19 cellular contexts compared by ENCODE assay signal in genomic region chr11:75518204-75518549, GRCh38.
"Had no signal": no experiment of that assay in that cellular context is flagged by ENCODE, and none has a peak within 500 bp of the region (broad histone marks: within the 10 kb centered on the region; RNA-seq: fewer than 3 reads in every experiment).

No MANE protein-coding gene starts in this region.

- H3K9me3 Mint-ChIP-seq: activated CD4-positive, alpha-beta memory T cell treated with anti-CD3 and anti-CD28 coated beads, Interleukin-2, amount 10 ng/mL, durations not matched to agents 7 days and 5 days; activated naive CD8-positive, alpha-beta T cell treated with anti-CD3 and anti-CD28 coated beads, Interleukin-2, amount 10 ng/mL, durations not matched to agents 7 days and 5 days; activated T-helper 2 cell treated with anti-CD3 and anti-CD28 coated beads, Interferon-gamma antibody, Interleukin-2, Interleukin-4, amounts not matched to agents 10 μg/mL and 5 μg/mL and 100 μg/mL, durations not matched to agents 14 hours and 24 hours and 36 hours; stimulated activated naive CD8-positive, alpha-beta T cell treated with anti-CD3 and anti-CD28 coated beads, Interleukin-15, Interleukin-2, amounts not matched to agents 100 ng/mL and 50 ng/mL, for 24 hours had no signal

- FAIRE-seq: colon, endometrium, frontal cortex had no signal

- H3K4me3 Mint-ChIP-seq: activated CD4-positive, alpha-beta memory T cell treated with anti-CD3 and anti-CD28 coated beads, Interleukin-2, amount 10 ng/mL, durations not matched to agents 7 days and 5 days; activated CD4-positive, alpha-beta T cell treated with anti-CD3 and anti-CD28 coated beads for 36 hours; activated naive CD8-positive, alpha-beta T cell treated with anti-CD3 and anti-CD28 coated beads, Interleukin-2, amount 10 ng/mL, durations not matched to agents 7 days and 5 days; stimulated activated naive CD8-positive, alpha-beta T cell treated with anti-CD3 and anti-CD28 coated beads, Interleukin-15, Interleukin-2, amounts not matched to agents 100 ng/mL and 50 ng/mL, for 24 hours had no signal

- H3K36me3 ChIP-seq: left lung, suprapubic skin, transverse colon, uterus had no signal

- DNase-seq: activated CD4-positive, alpha-beta memory T cell treated with anti-CD3 and anti-CD28 coated beads, Interleukin-2, amount 10 ng/mL, durations not matched to agents 7 days and 5 days; activated CD4-positive, alpha-beta T cell treated with anti-CD3 and anti-CD28 coated beads for 36 hours; activated CD8-positive, alpha-beta memory T cell treated with anti-CD3 and anti-CD28 coated beads, Interleukin-2, amount 10 ng/mL, durations not matched to agents 7 days and 5 days; activated naive CD4-positive, alpha-beta T cell treated with Interleukin-2 at 50 U/mL for 16 hours; activated naive CD8-positive, alpha-beta T cell treated with anti-CD3 and anti-CD28 coated beads, Interleukin-2, amount 10 ng/mL, durations not matched to agents 7 days and 5 days; amygdala; left lung; psoas muscle; right cardiac atrium; T-helper 2 cell; transverse colon; uterus had no signal

- H3K9me3 ChIP-seq: left lung, psoas muscle, suprapubic skin, transverse colon, uterus had no signal

- H3K27me3 ChIP-seq: left lung, suprapubic skin, transverse colon, uterus had no signal

- H3K27ac Mint-ChIP-seq: activated CD4-positive, alpha-beta T cell treated with anti-CD3 and anti-CD28 coated beads for 36 hours; activated naive CD8-positive, alpha-beta T cell treated with anti-CD3 and anti-CD28 coated beads, Interleukin-2, amount 10 ng/mL, durations not matched to agents 7 days and 5 days; activated T-helper 2 cell treated with anti-CD3 and anti-CD28 coated beads, Interferon-gamma antibody, Interleukin-2, Interleukin-4, amounts not matched to agents 10 μg/mL and 5 μg/mL and 100 μg/mL, durations not matched to agents 14 hours and 24 hours and 36 hours had no signal

- H3K4me1 ChIP-seq: left lung, transverse colon, uterus had no signal

- H3K27ac ChIP-seq: left lung, psoas muscle, suprapubic skin, transverse colon, uterus had no signal

- H3K27me3 Mint-ChIP-seq: activated CD4-positive, alpha-beta memory T cell treated with anti-CD3 and anti-CD28 coated beads, Interleukin-2, amount 10 ng/mL, durations not matched to agents 7 days and 5 days; activated CD4-positive, alpha-beta T cell treated with anti-CD3 and anti-CD28 coated beads for 36 hours; stimulated activated naive CD8-positive, alpha-beta T cell treated with anti-CD3 and anti-CD28 coated beads, Interleukin-15, Interleukin-2, amounts not matched to agents 100 ng/mL and 50 ng/mL, for 24 hours had no signal

- ATAC-seq: activated CD4-positive, alpha-beta T cell treated with anti-CD3 and anti-CD28 coated beads for 36 hours; left lung; psoas muscle; right cardiac atrium had no signal

- H3K4me3 ChIP-seq: left lung, psoas muscle, skin epidermis, suprapubic skin, transverse colon, uterus had no signal

- H3K36me3 Mint-ChIP-seq: activated naive CD8-positive, alpha-beta T cell treated with anti-CD3 and anti-CD28 coated beads, Interleukin-2, amount 10 ng/mL, durations not matched to agents 7 days and 5 days had no signal
